ENCODE assay signal across 9 cellular contexts in the genomic region with DNA sequence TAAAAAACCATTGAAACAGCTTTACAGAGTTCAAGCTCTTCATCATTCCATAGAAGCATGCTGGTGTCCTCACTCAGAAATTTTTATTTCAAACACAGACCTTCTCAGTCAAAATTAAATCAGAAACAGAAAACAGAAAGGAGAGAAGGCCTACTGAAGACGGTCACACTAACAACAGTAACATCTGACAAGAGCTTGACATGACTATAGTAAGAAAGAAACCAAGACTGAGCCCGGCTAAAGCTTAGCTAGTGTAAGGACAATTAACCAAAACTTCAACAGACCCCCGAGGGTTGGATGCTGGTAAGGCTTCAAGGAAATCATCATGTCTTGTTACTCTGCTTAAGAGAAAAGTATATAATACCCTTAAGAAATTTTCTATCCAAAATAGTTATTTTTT. TPM values are rescaled to one million over a fixed set of nuclear protein-coding genes. Genes with fewer than 3 reads are reported as not detected.
DNase-seq lines count a peak whose midpoint lies in the region; ATAC-seq lines count a peak whose summit lies in the region.
"Had no signal": no experiment of that assay in that cellular context is flagged by ENCODE, and none has a peak within 500 bp of the region (broad histone marks: within the 10 kb centered on the region; RNA-seq: fewer than 3 reads in every experiment).

No MANE protein-coding gene starts in this region.

- peak overlapping the region in 7 of 9 donors; percentile 16 to 86 (median 54) for H3K27ac Mint-ChIP-seq in naive thymus-derived CD4-positive, alpha-beta T cell

- no peaks in the 10 kb centered on the region for H3K36me3 ChIP-seq in naive thymus-derived CD4-positive, alpha-beta T cell (ENCODE audit: control insufficient read depth in 2 of 3, insufficient read depth in 3 of 3, low read length in 3 of 3)

- intact Hi-C loops in naive thymus-derived CD4-positive, alpha-beta T cell (cut with micrococcal nuclease): no loop called here

- H3K9me3 ChIP-seq in naive thymus-derived CD4-positive, alpha-beta T cell (ENCODE audit: control insufficient read depth in 2 of 3, low read length in 3 of 3): no peaks in the 10 kb centered on the region

- H3K27me3 ChIP-seq in naive thymus-derived CD4-positive, alpha-beta T cell (ENCODE audit: control insufficient read depth in 2 of 2, insufficient read depth in 2 of 2, low read length in 2 of 2): no peaks in the 10 kb centered on the region

- no peak for DNase-seq in naive thymus-derived CD4-positive, alpha-beta T cell
- no peak for DNase-seq in ecto neural progenitor cell (ENCODE audit: low spot score)
- no peak for DNase-seq in NCI-H1436 treated with DMSO at 0.1 percent for 48 hours (lab: John Stamatoyannopoulos, UW)
- no peak for DNase-seq in effector CD8-positive, alpha-beta T cell (lab: John Stamatoyannopoulos, UW)
- DNase-seq in H4 (ENCODE audit: low spot score): no peak
- DNase-seq: DMS153 had no signal

- H3K9me3 Mint-ChIP-seq in naive thymus-derived CD4-positive, alpha-beta T cell: no peaks in the 10 kb centered on the region

- H3K27me3 Mint-ChIP-seq in naive thymus-derived CD4-positive, alpha-beta T cell: no peaks in the 10 kb centered on the region

- H3K36me3 Mint-ChIP-seq in naive thymus-derived CD4-positive, alpha-beta T cell: peaks cover 0 to 18% (median 0%) of the 10 kb centered on the region in 5 donors

- H3K4me1 Mint-ChIP-seq in naive thymus-derived CD4-positive, alpha-beta T cell: peaks cover 35 to 93% (median 88%) of the 10 kb centered on the region in 7 donors

- CTCF ChIA-PET in naive thymus-derived CD4-positive, alpha-beta T cell (lab: Charles Lee): no interaction called here

- ATAC-seq in GM18867 (IDR thresholded peaks at IDR 0.05; ENCODE audit: unreplicated experiment) (peak; percentile 62), GM21528 (IDR thresholded peaks at IDR 0.05; ENCODE audit: low FRiP score, unreplicated experiment) (peak; percentile 51), HG03175 (IDR thresholded peaks at IDR 0.05; ENCODE audit: unreplicated experiment) (peak; percentile 52)
- ATAC-seq in naive thymus-derived CD4-positive, alpha-beta T cell: no peak

- POLR2A ChIA-PET in naive thymus-derived CD4-positive, alpha-beta T cell (lab: Charles Lee): no interaction called here

- H3K27ac ChIP-seq in naive thymus-derived CD4-positive, alpha-beta T cell (ENCODE audit: low read depth, low read length): no peak overlapping the region

- no peak overlapping the region for H3K4me3 ChIP-seq in naive thymus-derived CD4-positive, alpha-beta T cell (ENCODE audit: low read length)

- peak overlapping the region in 1 of 10 donors; percentile 18 for H3K4me3 Mint-ChIP-seq in naive thymus-derived CD4-positive, alpha-beta T cell

- H3K4me1 ChIP-seq in naive thymus-derived CD4-positive, alpha-beta T cell (ENCODE audit: control insufficient read depth in 2 of 2, insufficient read depth in 2 of 2, low read length in 2 of 2): peaks cover 12 to 17% of the 10 kb centered on the region in 2 donors

RNA-seq across cellular contexts. Expression of a gene that starts 38.6 kb away (rescaled TPM):
- total RNA-seq in naive thymus-derived CD4-positive, alpha-beta T cell: 100 to 1,000 TPM in 2 of 5 experiments, 10 to 100 TPM in 3; 69.7 to 117 (median 80.7) TPM
- polyA plus RNA-seq in naive thymus-derived CD4-positive, alpha-beta T cell: 10 to 100 TPM; 49.9 to 82.9 TPM
- 141 and 205 TPM in 2 replicates for total RNA-seq in H4 (2014; rRNA removed; shearing (Covaris generic))
